In the genomic region with DNA sequence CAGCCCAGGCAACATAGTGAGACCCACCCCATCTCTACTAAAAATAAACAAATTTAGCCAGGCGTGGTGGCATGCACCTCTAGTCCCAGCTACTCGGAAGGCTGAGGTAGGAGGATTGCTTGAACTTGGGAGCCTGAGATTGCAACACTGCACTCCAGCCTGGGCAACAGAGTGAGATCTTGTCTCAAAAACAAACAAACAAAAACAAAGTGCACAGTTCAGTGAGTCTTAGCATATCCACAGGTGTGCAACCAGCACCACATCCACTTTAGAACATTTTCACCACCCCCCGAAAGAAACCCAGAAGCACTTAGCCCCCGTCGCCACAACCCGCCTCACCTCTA, we compare ENCODE assay signal across 25 cellular contexts. TPM values are rescaled to one million over a fixed set of nuclear protein-coding genes. Genes with fewer than 3 reads are reported as not detected.
DNase-seq lines count a peak whose midpoint lies in the region; ATAC-seq and TF ChIP-seq lines count a peak whose summit lies in the region.
"Had no signal": no experiment of that assay in that cellular context is flagged by ENCODE, and none has a peak within 500 bp of the region (broad histone marks: within the 10 kb centered on the region; RNA-seq: fewer than 3 reads in every experiment).

No MANE protein-coding gene starts in this region.

- no peak; the same call in 1 of the 2 replicates for TF ChIP-seq RAD21 in HCT116 (IDR thresholded peaks at IDR 0.05; ENCODE audit: low read depth)

- no peaks in the 10 kb centered on the region for H3K9me3 Mint-ChIP-seq in CD8-positive, alpha-beta memory T cell
- H3K9me3 Mint-ChIP-seq: activated CD4-positive, alpha-beta T cell treated with anti-CD3 and anti-CD28 coated beads, Interleukin-2, amount 10 ng/mL, durations not matched to agents 24 days and 14 days; activated naive CD4-positive, alpha-beta T cell treated with anti-CD3 and anti-CD28 coated beads for 36 hours; activated T-cell treated with anti-CD3 and anti-CD28 coated beads, Interleukin-2, amount 50 U/mL, for 4 hours; natural killer cell; stimulated activated naive CD8-positive, alpha-beta T cell treated with anti-CD3 and anti-CD28 coated beads, Interleukin-15, amount 100 ng/mL, for 72 hours; T-helper 2 cell treated with Interferon-gamma antibody and Interleukin-4, amounts not matched to agents 5 μg/mL and 100 μg/mL, for 36 hours had no signal

- H3K27ac ChIP-seq in HCT116 (ENCODE audit: low read depth, low read length) (peak overlapping the region; percentile 54), PC-9 (peak overlapping the region; percentile 98), hepatocyte (peak overlapping the region; percentile 22), skeletal muscle tissue (ENCODE audit: low read depth, low read length) (peak overlapping the region; percentile 98), ascending aorta (no peak overlapping the region)
- H3K27ac ChIP-seq in CD8-positive, alpha-beta memory T cell (ENCODE audit: low read depth, low read length), result no peak overlapping the region
- H3K27ac ChIP-seq: KMS-11, tibial artery, VCaP had no signal

- peaks cover 8 to 14% of the 10 kb centered on the region in 2 donors for H3K27me3 Mint-ChIP-seq in CD8-positive, alpha-beta memory T cell

- H3K9me3 ChIP-seq in HCT116 (ENCODE audit: control insufficient read depth in 1 of 2, insufficient read depth in 1 of 2, low read depth in 1 of 2, low read length in 2 of 2) (no peaks in the 10 kb centered on the region), PC-9 (ENCODE audit: insufficient read depth, low read depth) (no peaks in the 10 kb centered on the region), hepatocyte (ENCODE audit: low read depth) (no peaks in the 10 kb centered on the region), skeletal muscle tissue (ENCODE audit: control insufficient read depth in 3 of 3, low read length in 3 of 3) (no peaks in the 10 kb centered on the region), ascending aorta (no peaks in the 10 kb centered on the region)
- no peaks in the 10 kb centered on the region for H3K9me3 ChIP-seq in CD8-positive, alpha-beta memory T cell (ENCODE audit: low read length)
- H3K9me3 ChIP-seq: tibial artery had no signal

- no peak overlapping the region for H2AFZ ChIP-seq in HCT116 (ENCODE audit: low read depth, low read length, poor library complexity, severe bottlenecking)
- H2AFZ ChIP-seq in PC-9, result no peak overlapping the region
- H2AFZ ChIP-seq in hepatocyte, result no peak overlapping the region

- no peak overlapping the region for H3K4me3 Mint-ChIP-seq in CD8-positive, alpha-beta memory T cell
- H3K4me3 Mint-ChIP-seq: activated CD4-positive, alpha-beta T cell treated with anti-CD3 and anti-CD28 coated beads, Interleukin-2, amount 10 ng/mL, durations not matched to agents 24 days and 14 days; activated naive CD4-positive, alpha-beta T cell treated with anti-CD3 and anti-CD28 coated beads for 36 hours; activated T-cell treated with anti-CD3 and anti-CD28 coated beads, Interleukin-2, amount 50 U/mL, for 4 hours; natural killer cell; stimulated activated naive CD8-positive, alpha-beta T cell treated with anti-CD3 and anti-CD28 coated beads, Interleukin-15, amount 100 ng/mL, for 72 hours; T-helper 2 cell treated with Interferon-gamma antibody and Interleukin-4, amounts not matched to agents 5 μg/mL and 100 μg/mL, for 36 hours had no signal

- no peaks in the 10 kb centered on the region for H3K36me3 Mint-ChIP-seq in CD8-positive, alpha-beta memory T cell
- H3K36me3 Mint-ChIP-seq: natural killer cell had no signal

- intact Hi-C loops in HCT116 (cut with micrococcal nuclease), result loop anchor here (2.0 kb wide), 1 partner anchor 33 kb away; no protein-coding TSS in a partner anchor
- intact Hi-C loops in PC-9 (cut with micrococcal nuclease; ENCODE audit: unreplicated experiment), result loop anchor here (1.0 to 2.0 kb wide), 6 partner anchors 13 to 535 kb away; no protein-coding TSS in a partner anchor
- intact Hi-C loops in ascending aorta (cut with DNase I), result no loop called here

- H3K36me3 ChIP-seq in HCT116 (ENCODE audit: control insufficient read depth in 1 of 2, insufficient read depth in 2 of 2, low read length in 2 of 2), result no peaks in the 10 kb centered on the region
- H3K36me3 ChIP-seq in PC-9 (ENCODE audit: low read depth), result no peaks in the 10 kb centered on the region
- H3K36me3 ChIP-seq in hepatocyte (replicated peaks; ENCODE audit: insufficient read depth, low read depth), result no peaks in the 10 kb centered on the region
- no peaks in the 10 kb centered on the region for H3K36me3 ChIP-seq in skeletal muscle tissue (ENCODE audit: control insufficient read depth in 3 of 3, insufficient read depth in 3 of 3, low read length in 3 of 3)
- no peaks in the 10 kb centered on the region for H3K36me3 ChIP-seq in CD8-positive, alpha-beta memory T cell (ENCODE audit: insufficient read depth, low read length)
- no peaks in the 10 kb centered on the region for H3K36me3 ChIP-seq in ascending aorta
- H3K36me3 ChIP-seq: tibial artery had no signal

- H3F3A ChIP-seq in PC-9 (ENCODE audit: insufficient read depth, low read depth), result peaks cover 56% of the 10 kb centered on the region

- ATAC-seq in HCT116, result no peak; the same call in 1 of the 2 replicates
- ATAC-seq: activated T-cell treated with anti-CD3 and anti-CD28 coated beads, Interleukin-2, amount 50 U/mL, for 4 hours; stimulated activated naive CD8-positive, alpha-beta T cell treated with anti-CD3 and anti-CD28 coated beads, Interleukin-15, amount 100 ng/mL, for 72 hours had no signal

- peak overlapping the region in 1 of 8 donors; percentile 34 for H3K27ac Mint-ChIP-seq in CD8-positive, alpha-beta memory T cell
- H3K27ac Mint-ChIP-seq: activated CD4-positive, alpha-beta T cell treated with anti-CD3 and anti-CD28 coated beads, Interleukin-2, amount 10 ng/mL, durations not matched to agents 24 days and 14 days; activated naive CD4-positive, alpha-beta T cell treated with anti-CD3 and anti-CD28 coated beads for 36 hours; natural killer cell; stimulated activated naive CD8-positive, alpha-beta T cell treated with anti-CD3 and anti-CD28 coated beads, Interleukin-15, amount 100 ng/mL, for 72 hours; T-helper 2 cell treated with Interferon-gamma antibody and Interleukin-4, amounts not matched to agents 5 μg/mL and 100 μg/mL, for 36 hours had no signal

- WGBS in hepatocyte (ENCODE audit: low lambda C conversion rate, missing lambda C conversion rate), result 89% methylated on average over 6 of the region's 6 CpGs

- H3K4me1 Mint-ChIP-seq in CD8-positive, alpha-beta memory T cell, result no peaks in the 10 kb centered on the region
- H3K4me1 Mint-ChIP-seq: activated CD4-positive, alpha-beta T cell treated with anti-CD3 and anti-CD28 coated beads, Interleukin-2, amount 10 ng/mL, durations not matched to agents 24 days and 14 days; natural killer cell; stimulated activated naive CD8-positive, alpha-beta T cell treated with anti-CD3 and anti-CD28 coated beads, Interleukin-15, amount 100 ng/mL, for 72 hours had no signal

- H3K27me3 ChIP-seq in HCT116 (ENCODE audit: insufficient read depth, low read length), result no peaks in the 10 kb centered on the region
- H3K27me3 ChIP-seq in PC-9 (ENCODE audit: insufficient read depth, low read depth), result no peaks in the 10 kb centered on the region
- no peaks in the 10 kb centered on the region for H3K27me3 ChIP-seq in hepatocyte
- H3K27me3 ChIP-seq in skeletal muscle tissue (ENCODE audit: control insufficient read depth in 3 of 3, insufficient read depth in 3 of 3, low read length in 3 of 3), result no peaks in the 10 kb centered on the region
- no peaks in the 10 kb centered on the region for H3K27me3 ChIP-seq in CD8-positive, alpha-beta memory T cell (ENCODE audit: insufficient read depth, low read length, poor library complexity, severe bottlenecking)
- no peaks in the 10 kb centered on the region for H3K27me3 ChIP-seq in ascending aorta
- H3K27me3 ChIP-seq: tibial artery had no signal

- H4K20me1 ChIP-seq in HCT116 (ENCODE audit: insufficient read depth), result no peaks in the 10 kb centered on the region
- H4K20me1 ChIP-seq in PC-9 (ENCODE audit: insufficient read depth), result no peaks in the 10 kb centered on the region
- no peaks in the 10 kb centered on the region for H4K20me1 ChIP-seq in hepatocyte (ENCODE audit: insufficient read depth, poor library complexity, severe bottlenecking)

- no peaks in the 10 kb centered on the region for H3K9me2 ChIP-seq in HCT116 (ENCODE audit: insufficient read depth)
- no peaks in the 10 kb centered on the region for H3K9me2 ChIP-seq in PC-9 (ENCODE audit: insufficient read depth)
- no peaks in the 10 kb centered on the region for H3K9me2 ChIP-seq in hepatocyte (replicated peaks; ENCODE audit: insufficient read depth)

- no peak for TF ChIP-seq POLR2A in HCT116 (IDR thresholded peaks at IDR 0.05; ENCODE audit: borderline replicate concordance, extremely low read depth, insufficient read depth, insufficient read length)

- TF ChIP-seq CTCF in HCT116 (IDR thresholded peaks at IDR 0.05 in 2 of 3, conservative IDR thresholded peaks at IDR 0.05 in 1 of 3; ENCODE audit: borderline replicate concordance in 1 of 3, insufficient read depth in 1 of 3, low read depth in 2 of 3, low read length in 2 of 3) (no peak), PC-9 (conservative IDR thresholded peaks at IDR 0.05) (no peak), hepatocyte (IDR thresholded peaks at IDR 0.05; ENCODE audit: poor library complexity) (no peak), ascending aorta (IDR thresholded peaks at IDR 0.05) (no peak)

- H3K79me2 ChIP-seq in HCT116 (ENCODE audit: insufficient read depth, low read length) (no peaks in the 10 kb centered on the region), PC-9 (ENCODE audit: low read depth) (peaks cover 36% of the 10 kb centered on the region), hepatocyte (no peaks in the 10 kb centered on the region)

- peaks cover 33 to 49% of the 10 kb centered on the region in 2 experiments for H3K4me1 ChIP-seq in HCT116 (ENCODE audit: control insufficient read depth in 1 of 2, insufficient read depth in 2 of 2, low read length in 2 of 2)
- H3K4me1 ChIP-seq in PC-9 (replicated peaks; ENCODE audit: insufficient read depth), result peaks cover 86% of the 10 kb centered on the region
- H3K4me1 ChIP-seq in hepatocyte (ENCODE audit: insufficient read depth), result no peaks in the 10 kb centered on the region
- peaks cover 65 to 85% (median 78%) of the 10 kb centered on the region in 3 donors for H3K4me1 ChIP-seq in skeletal muscle tissue (ENCODE audit: control insufficient read depth in 3 of 3, insufficient read depth in 3 of 3, low read length in 3 of 3)
- no peaks in the 10 kb centered on the region for H3K4me1 ChIP-seq in CD8-positive, alpha-beta memory T cell (ENCODE audit: insufficient read depth, low read length)
- H3K4me1 ChIP-seq in ascending aorta, result no peaks in the 10 kb centered on the region

- H3K4me2 ChIP-seq in HCT116 (ENCODE audit: low read length) (peak overlapping the region; percentile 66), PC-9 (peak overlapping the region; percentile 65), hepatocyte (no peak overlapping the region)
- H3K4me2 ChIP-seq: KMS-11 had no signal

- H3K9ac ChIP-seq in HCT116 (ENCODE audit: low read length), result peak overlapping the region; percentile 46
- peak overlapping the region; percentile 21 to 83 (median 60) for H3K9ac ChIP-seq in skeletal muscle tissue (ENCODE audit: low read depth in 1 of 3, low read length in 3 of 3)
- H3K9ac ChIP-seq: KMS-11 had no signal

- RAD21 ChIA-PET in HCT116 (lab: Charles Lee; ENCODE audit: low non-redundant PET in 1 of 2, low total read pairs in 2 of 2, uncharacterized antibody in 2 of 2, unreplicated experiment in 2 of 2), result no interaction called here

- H3K4me3 ChIP-seq in HCT116 (replicated peaks in 1 of 2; ENCODE audit: low read depth in 1 of 2, low read length in 2 of 2) (peak overlapping the region in 1 of 2 experiments; percentile 18; a peak in 1 of 4 replicates), PC-9 (peak overlapping the region; percentile 5; the same call in 1 of the 2 replicates), hepatocyte (no peak overlapping the region), skeletal muscle tissue (ENCODE audit: low read length in 3 of 3) (no peak overlapping the region), ascending aorta (no peak overlapping the region)
- no peak overlapping the region for H3K4me3 ChIP-seq in CD8-positive, alpha-beta memory T cell (ENCODE audit: low read length)
- H3K4me3 ChIP-seq: tibial artery had no signal

- DNase-seq in HCT116 (ENCODE audit: low read depth, low spot score) (no peak), PC-9 (no peak), hepatocyte (ENCODE audit: low spot score) (no peak), ascending aorta (ENCODE audit: low spot score in 2 of 2) (no peak)
- no peak for DNase-seq in CD8-positive, alpha-beta memory T cell
- DNase-seq in stimulated activated CD4-positive, alpha-beta T cell treated with anti-CD3 and anti-CD28 coated beads, Interleukin-2, amount 100 ng/mL, for 24 hours, result no peak
- DNase-seq: activated CD4-positive, alpha-beta T cell treated with anti-CD3 and anti-CD28 coated beads, Interleukin-2, amount 10 ng/mL, durations not matched to agents 24 days and 14 days; activated naive CD4-positive, alpha-beta T cell treated with anti-CD3 and anti-CD28 coated beads for 36 hours; activated T-cell treated with anti-CD3 and anti-CD28 coated beads, Interleukin-2, amount 50 U/mL, for 4 hours; DMS79; head of caudate nucleus; left colon; midbrain; natural killer cell; NCI-H524 treated with DMSO at 0.1 percent for 48 hours; stimulated activated CD4-positive, alpha-beta T cell treated with anti-CD3 and anti-CD28 coated beads, Interleukin-12 subunit alpha, Interleukin-12 subunit beta, amount 100 ng/mL, for 4 hours; stimulated activated naive CD8-positive, alpha-beta T cell treated with anti-CD3 and anti-CD28 coated beads, Interleukin-15, amount 100 ng/mL, for 72 hours had no signal

- BruUV-seq in HCT116 (replicated peaks; lab: Mats Ljungman, UMichigan) (no TSS peak), PC-9 (replicated peaks; lab: Mats Ljungman, UMichigan) (TSS peak; percentile 23)

- POLR2A ChIA-PET in HCT116 (lab: Charles Lee), result no interaction called here
- POLR2A ChIA-PET in PC-9 (lab: Charles Lee; ENCODE audit: unreplicated experiment), result interaction anchor here (0.5 to 1.1 kb wide), 2 partner anchors 33 to 246 kb away, joined by 10 to 18 read pairs; no protein-coding TSS in a partner anchor
- POLR2A ChIA-PET in CD8-positive, alpha-beta memory T cell (lab: Charles Lee), result no interaction called here

- CTCF ChIA-PET in HCT116 (lab: Charles Lee), result no interaction called here
- CTCF ChIA-PET in PC-9 (lab: Charles Lee), result interaction anchor here (0.6 kb wide), 2 partner anchors 159 to 686 kb away, joined by 4 to 10 read pairs; no protein-coding TSS in a partner anchor
- CTCF ChIA-PET in CD8-positive, alpha-beta memory T cell (lab: Charles Lee), result no interaction called here

RNA-seq across cellular contexts. Expression of gene MB, which starts 27.4 kb away (rescaled TPM):
- total RNA-seq in HCT116 (2021; ENCODE audit: unreplicated experiment) (1.5 TPM), PC-9 (2021) (5.0 and 5.8 TPM in 2 replicates), hepatocyte (not detected in 2 replicates), skeletal muscle tissue (84.5 TPM), ascending aorta (not detected)
- polyA plus RNA-seq in HCT116 (2012), result 2.3 and 3.3 TPM in 2 replicates
- polyA plus RNA-seq in hepatocyte, result 0.64 and 0.75 TPM in 2 replicates
- total RNA-seq in CD8-positive, alpha-beta memory T cell, result 1 to 10 TPM; 2.5 to 2.7 TPM
- polyA plus RNA-seq in CD8-positive, alpha-beta memory T cell, result not detected
- total RNA-seq: activated naive CD4-positive, alpha-beta T cell treated with anti-CD3 and anti-CD28 coated beads for 36 hours; dermis microvascular lymphatic vessel endothelial cell; endothelial cell of umbilical vein; natural killer cell; renal cortical epithelial cell had no signal
- polyA plus RNA-seq: endothelial cell of umbilical vein had no signal

RNA-seq across cellular contexts. Expression of gene RASD2, which starts 49.1 kb away (rescaled TPM):
- total RNA-seq in HCT116 (2021; ENCODE audit: unreplicated experiment) (2.4 TPM), PC-9 (2021) (0.70 and 0.95 TPM in 2 replicates), hepatocyte (0.88 and 1.3 TPM in 2 replicates), skeletal muscle tissue (1.0 TPM), ascending aorta (6.6 TPM)
- 2.2 and 2.5 TPM in 2 replicates for polyA plus RNA-seq in HCT116 (2012)
- 12.7 and 13.5 TPM in 2 replicates for polyA plus RNA-seq in hepatocyte
- total RNA-seq in CD8-positive, alpha-beta memory T cell, result under 1 TPM; 0.09 to 0.24 TPM
- polyA plus RNA-seq in CD8-positive, alpha-beta memory T cell, result not detected
- total RNA-seq: activated CD4-positive, alpha-beta T cell treated with anti-CD3 and anti-CD28 coated beads, Interleukin-2, amount 10 ng/mL, durations not matched to agents 24 days and 14 days; activated naive CD4-positive, alpha-beta T cell treated with anti-CD3 and anti-CD28 coated beads for 36 hours; dermis microvascular lymphatic vessel endothelial cell; endothelial cell of umbilical vein had no signal
- polyA plus RNA-seq: endothelial cell of umbilical vein had no signal

RNA-seq across cellular contexts. Expression of gene APOL6, which starts 58.5 kb away (rescaled TPM):
- 0.84 TPM for total RNA-seq in HCT116 (2021; ENCODE audit: unreplicated experiment)
- polyA plus RNA-seq in HCT116 (2012), result 0.52 and 0.79 TPM in 2 replicates
- 16.7 and 18.6 TPM in 2 replicates for total RNA-seq in PC-9 (2021)
- total RNA-seq in hepatocyte, result 19.6 and 21.0 TPM in 2 replicates
- polyA plus RNA-seq in hepatocyte, result 2.7 and 3.1 TPM in 2 replicates
- 5.2 TPM for total RNA-seq in skeletal muscle tissue
- 10 to 100 TPM; 27.1 to 27.5 TPM for total RNA-seq in CD8-positive, alpha-beta memory T cell
- polyA plus RNA-seq in CD8-positive, alpha-beta memory T cell, result 26.1 TPM
- 6.4 TPM for total RNA-seq in ascending aorta

Comparison
In these comparisons a context has a peak if more than half of its experiments do, and no peak if none do; other contexts are left out.
1. H3K27ac ChIP-seq: peak in HCT116 (single experiment), PC-9 (single experiment), hepatocyte (single experiment) and skeletal muscle tissue (single experiment); none in CD8-positive, alpha-beta memory T cell (single experiment) and ascending aorta (0 of 2).
2. RNA of gene MB, which starts 27.4 kb away (total RNA-seq): 84.5 TPM in skeletal muscle tissue (single experiment); 5.0 to 5.8 TPM in PC-9, 2.5 to 2.7 TPM in CD8-positive, alpha-beta memory T cell, 1.5 TPM in HCT116 (single experiment), not detected in hepatocyte and not detected in ascending aorta (single experiment); every median in the first group is over 10 times any median in the second.